In genomic region chr1:109993885-109994284, GRCh38 we compare ENCODE assay signal across 15 cellular contexts. TPM values are rescaled to one million over a fixed set of nuclear protein-coding genes. Genes with fewer than 3 reads are reported as not detected.
DNase-seq lines count a peak whose midpoint lies in the region; ATAC-seq and TF ChIP-seq lines count a peak whose summit lies in the region.
"Had no signal": no experiment of that assay in that cellular context is flagged by ENCODE, and none has a peak within 500 bp of the region (broad histone marks: within the 10 kb centered on the region; RNA-seq: fewer than 3 reads in every experiment).

No MANE protein-coding gene starts in this region.

- H3K4me1 ChIP-seq in gastroesophageal sphincter, result peaks cover 15 to 98% (median 41%) of the 10 kb centered on the region in 3 donors
- H3K4me1 ChIP-seq in stomach, result peaks cover 55 to 99% (median 73%) of the 10 kb centered on the region in 4 donors

- intact Hi-C loops in stomach (cut with DNase I; ENCODE audit: low total_unique reads), result no loop called here

- H3K9me3 ChIP-seq in gastroesophageal sphincter (no peaks in the 10 kb centered on the region), stomach (no peaks in the 10 kb centered on the region)
- H3K9me3 ChIP-seq: thoracic aorta had no signal

- TF ChIP-seq POLR2A in gastroesophageal sphincter (IDR thresholded peaks at IDR 0.05), result no peak
- TF ChIP-seq POLR2A in stomach (IDR thresholded peaks at IDR 0.05), result no peak

- TF ChIP-seq CTCF in gastroesophageal sphincter (IDR thresholded peaks at IDR 0.05) (no peak), stomach (IDR thresholded peaks at IDR 0.05) (no peak)

- peak overlapping the region; percentile 69 to 80 (median 74) for H3K27ac ChIP-seq in gastroesophageal sphincter
- H3K27ac ChIP-seq in stomach, result peak overlapping the region; percentile 57 to 80 (median 64)
- H3K27ac ChIP-seq: skin epidermis, thoracic aorta had no signal

- DNase-seq in NCI-H2196 treated with DMSO at 0.1 percent for 48 hours (lab: John Stamatoyannopoulos, UW; ENCODE audit: unreplicated experiment) (peak; percentile 18), amniotic epithelial cell (ENCODE audit: low read depth) (peak; percentile 84), stomach (peak; percentile 47), HT-29 (ENCODE audit: low spot score) (no peak)
- DNase-seq: activated T-cell treated with anti-CD3 and anti-CD28 coated beads, Interleukin-2, amount 50 U/mL, for 24 hours; CD4-positive, CD25-positive, alpha-beta regulatory T cell; endodermal cell; NCI-H146 had no signal

- 17 to 36% methylated on average over 2 to 3 of the region's 3 CpGs for WGBS in gastroesophageal sphincter (ENCODE audit: low coverage in 1 of 2), 2 donors
- 24 to 44% (median 36%) methylated on average over 3 of the region's 3 CpGs for WGBS in stomach, 5 donors

- TF ChIP-seq EP300 in gastroesophageal sphincter (IDR thresholded peaks at IDR 0.05) (no peak), stomach (IDR thresholded peaks at IDR 0.05) (no peak)

- no peaks in the 10 kb centered on the region for H3K36me3 ChIP-seq in gastroesophageal sphincter
- H3K36me3 ChIP-seq in stomach, result peaks cover 0 to 19% (median 7%) of the 10 kb centered on the region in 4 donors

- ATAC-seq in gastroesophageal sphincter (no peak), GM18858 (IDR thresholded peaks at IDR 0.05; ENCODE audit: unreplicated experiment) (no peak), GM19395 (IDR thresholded peaks at IDR 0.05; ENCODE audit: unreplicated experiment) (no peak), HG03025 (IDR thresholded peaks at IDR 0.05; ENCODE audit: low FRiP score, unreplicated experiment) (no peak)
- ATAC-seq: activated CD4-positive, CD25-positive, alpha-beta regulatory T cell treated with anti-CD3 and anti-CD28 coated beads, Interleukin-2, amount 50 U/mL, for 24 hours had no signal

- no peaks in the 10 kb centered on the region for H3K27me3 ChIP-seq in gastroesophageal sphincter
- no peaks in the 10 kb centered on the region for H3K27me3 ChIP-seq in stomach

- peak overlapping the region in 1 of 2 donors; percentile 22 for H3K4me3 ChIP-seq in gastroesophageal sphincter
- H3K4me3 ChIP-seq in stomach, result no peak overlapping the region
- H3K4me3 ChIP-seq: skin epidermis, thoracic aorta had no signal

RNA-seq across cellular contexts. Expression of gene AHCYL1, which starts 9.3 kb away (rescaled TPM):
- total RNA-seq in gastroesophageal sphincter (100 to 1,000 TPM in 1 of 4 donors, 10 to 100 TPM in 3; 82.6 to 102 (median 92.4) TPM), stomach (10 to 100 TPM; 31.0 to 76.3 (median 73.4) TPM)
- polyA plus RNA-seq in stomach, result 10 to 100 TPM; 33.9 to 58.4 (median 40.8) TPM
- total RNA-seq in HT-29 (2014; rRNA removed; shearing (Covaris generic)), result 45.6 and 48.7 TPM in 2 replicates

RNA-seq across cellular contexts. Expression of gene STRIP1, which starts 40.5 kb away (rescaled TPM):
- 10 to 100 TPM; 29.3 to 46.9 (median 35.9) TPM for total RNA-seq in gastroesophageal sphincter
- 100 to 1,000 TPM in 1 of 5 donors, 10 to 100 TPM in 4; 36.9 to 262 (median 59.3) TPM for total RNA-seq in stomach
- 10 to 100 TPM in 1 of 3 donors, 1 to 10 TPM in 2; 6.7 to 10.6 (median 7.6) TPM for polyA plus RNA-seq in stomach
- 24.1 and 26.8 TPM in 2 replicates for total RNA-seq in HT-29 (2014; rRNA removed; shearing (Covaris generic))
